In genomic region chr2:157813477-157813876, GRCh38 we compare ENCODE assay signal across 1 cellular context.
TF ChIP-seq lines count a peak whose summit lies in the region.

No MANE protein-coding gene starts in this region.

TF ChIP-seq in K562, 482 proteins besides CTCF, POLR2A, EP300 and RAD21 (continued from another document):
- TF ChIP-seq ZFP91 (CRISPR knock-in tag; IDR thresholded peaks at IDR 0.05): no peak
- TF ChIP-seq ZNF146 (CRISPR knock-in tag; IDR thresholded peaks at IDR 0.05; ENCODE audit: unreplicated experiment): no peak
